Comparison of ENCODE assay signal across 8 cellular contexts in the genomic region with DNA sequence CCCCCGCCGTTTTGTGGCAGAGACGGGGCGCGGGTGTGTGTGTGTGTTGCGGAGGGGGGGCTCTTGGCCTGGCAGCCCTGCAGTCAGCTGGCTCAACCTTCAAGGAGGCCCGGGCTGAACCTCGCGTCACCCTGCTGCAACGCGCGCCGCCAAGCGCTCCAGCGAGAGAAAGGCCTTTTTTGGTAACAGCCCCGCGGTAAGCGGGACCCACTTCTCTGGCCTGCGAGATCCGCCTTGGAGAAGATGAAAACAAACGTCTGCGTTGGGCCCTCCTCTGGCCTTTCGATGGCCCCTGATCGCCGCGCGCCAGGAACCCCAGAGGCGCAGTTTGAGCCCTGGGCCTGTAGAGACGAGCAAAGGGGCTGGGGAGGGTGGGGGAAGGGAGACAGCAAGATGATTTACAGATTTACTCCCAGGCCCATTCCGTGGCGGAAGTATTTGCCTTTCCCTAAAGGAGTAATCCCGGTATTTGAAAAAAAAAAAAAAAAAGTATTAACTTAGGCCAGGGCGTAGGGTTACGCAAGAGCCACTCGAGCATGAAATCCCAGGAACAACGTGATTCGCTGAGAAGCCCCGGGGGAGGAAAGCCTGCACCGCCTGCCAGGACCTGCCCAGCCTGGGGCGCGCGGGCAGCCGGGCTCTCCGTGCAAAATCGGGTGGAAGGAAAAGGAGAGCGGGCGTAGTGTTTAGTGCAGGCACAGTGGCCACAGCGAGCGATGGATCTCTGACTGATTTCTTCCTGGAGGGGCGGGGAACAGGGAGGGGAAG. TPM values are rescaled to one million over a fixed set of nuclear protein-coding genes. Genes with fewer than 3 reads are reported as not detected.
DNase-seq lines count a peak whose midpoint lies in the region; ATAC-seq and TF ChIP-seq lines count a peak whose summit lies in the region.

No MANE protein-coding gene starts in this region.

- H3K27ac Mint-ChIP-seq in WTC11 = peak overlapping the region; percentile 99

- CTCF ChIA-PET in WTC11 (lab: Charles Lee) = interaction anchor here (0.8 to 2.7 kb wide), 7 partner anchors 9 to 120 kb away, joined by 3 to 18 read pairs (median 4); no protein-coding TSS in a partner anchor

- DNase-seq in DMS153 treated with DMSO at 0.1 percent for 48 hours (lab: John Stamatoyannopoulos, UW; ENCODE audit: unreplicated experiment) = peak; percentile 96
- DNase-seq in NCI-H2227 (lab: John Stamatoyannopoulos, UW; ENCODE audit: unreplicated experiment) = peak; percentile 87
- peak; percentile 77 for DNase-seq in WTC11 (ENCODE audit: low spot score)
- peak; percentile 70 for DNase-seq in central memory CD4-positive, alpha-beta T cell
- peak; percentile 95 for DNase-seq in islet precursor cell
- peak; percentile 55 to 75 for DNase-seq in stimulated activated CD4-positive, alpha-beta T cell treated with anti-CD3 and anti-CD28 coated beads, Interleukin-12 subunit alpha, Interleukin-12 subunit beta, amount 100 ng/mL, for 24 hours (ENCODE audit: low read depth in 2 of 2)

- ATAC-seq in HG03025 (IDR thresholded peaks at IDR 0.05; ENCODE audit: low FRiP score, unreplicated experiment) (peak; percentile 23), WTC11 (peak; percentile 18), GM21367 (IDR thresholded peaks at IDR 0.05; ENCODE audit: unreplicated experiment) (no peak)

- H3K9me3 Mint-ChIP-seq in WTC11 = no peaks in the 10 kb centered on the region

- H3K27me3 Mint-ChIP-seq in WTC11 (ENCODE audit: low read depth) = peaks cover 4% of the 10 kb centered on the region

- TF ChIP-seq CTCF in WTC11 (IDR thresholded peaks at IDR 0.05) = no peak

- POLR2A ChIA-PET in WTC11 (lab: Charles Lee) = interaction anchor here (0.6 to 2.5 kb wide), 11 partner anchors 9 to 723 kb away, joined by 3 to 24 read pairs (median 3); no protein-coding TSS in a partner anchor

- H3K4me3 Mint-ChIP-seq in WTC11 = peak overlapping the region; percentile 71

- peaks cover 71% of the 10 kb centered on the region for H3K4me1 Mint-ChIP-seq in WTC11

- no peaks in the 10 kb centered on the region for H3K36me3 Mint-ChIP-seq in WTC11

TF ChIP-seq in WTC11, 78 proteins besides CTCF, POLR2A, EP300 and RAD21 (continues in another document):
- TF ChIP-seq, protein P1, sequence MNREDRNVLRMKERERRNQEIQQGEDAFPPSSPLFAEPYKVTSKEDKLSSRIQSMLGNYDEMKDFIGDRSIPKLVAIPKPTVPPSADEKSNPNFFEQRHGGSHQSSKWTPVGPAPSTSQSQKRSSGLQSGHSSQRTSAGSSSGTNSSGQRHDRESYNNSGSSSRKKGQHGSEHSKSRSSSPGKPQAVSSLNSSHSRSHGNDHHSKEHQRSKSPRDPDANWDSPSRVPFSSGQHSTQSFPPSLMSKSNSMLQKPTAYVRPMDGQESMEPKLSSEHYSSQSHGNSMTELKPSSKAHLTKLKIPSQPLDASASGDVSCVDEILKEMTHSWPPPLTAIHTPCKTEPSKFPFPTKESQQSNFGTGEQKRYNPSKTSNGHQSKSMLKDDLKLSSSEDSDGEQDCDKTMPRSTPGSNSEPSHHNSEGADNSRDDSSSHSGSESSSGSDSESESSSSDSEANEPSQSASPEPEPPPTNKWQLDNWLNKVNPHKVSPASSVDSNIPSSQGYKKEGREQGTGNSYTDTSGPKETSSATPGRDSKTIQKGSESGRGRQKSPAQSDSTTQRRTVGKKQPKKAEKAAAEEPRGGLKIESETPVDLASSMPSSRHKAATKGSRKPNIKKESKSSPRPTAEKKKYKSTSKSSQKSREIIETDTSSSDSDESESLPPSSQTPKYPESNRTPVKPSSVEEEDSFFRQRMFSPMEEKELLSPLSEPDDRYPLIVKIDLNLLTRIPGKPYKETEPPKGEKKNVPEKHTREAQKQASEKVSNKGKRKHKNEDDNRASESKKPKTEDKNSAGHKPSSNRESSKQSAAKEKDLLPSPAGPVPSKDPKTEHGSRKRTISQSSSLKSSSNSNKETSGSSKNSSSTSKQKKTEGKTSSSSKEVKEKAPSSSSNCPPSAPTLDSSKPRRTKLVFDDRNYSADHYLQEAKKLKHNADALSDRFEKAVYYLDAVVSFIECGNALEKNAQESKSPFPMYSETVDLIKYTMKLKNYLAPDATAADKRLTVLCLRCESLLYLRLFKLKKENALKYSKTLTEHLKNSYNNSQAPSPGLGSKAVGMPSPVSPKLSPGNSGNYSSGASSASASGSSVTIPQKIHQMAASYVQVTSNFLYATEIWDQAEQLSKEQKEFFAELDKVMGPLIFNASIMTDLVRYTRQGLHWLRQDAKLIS (CRISPR knock-in tag; IDR thresholded peaks at IDR 0.05; ENCODE audit: borderline replicate concordance) = peak; percentile 8; the same call in 1 of the 2 replicates
- TF ChIP-seq, protein P2, sequence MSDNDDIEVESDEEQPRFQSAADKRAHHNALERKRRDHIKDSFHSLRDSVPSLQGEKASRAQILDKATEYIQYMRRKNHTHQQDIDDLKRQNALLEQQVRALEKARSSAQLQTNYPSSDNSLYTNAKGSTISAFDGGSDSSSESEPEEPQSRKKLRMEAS (CRISPR knock-in tag; IDR thresholded peaks at IDR 0.05) = peak; percentile 60; the same call in 1 of the 2 replicates
- peak; percentile 76 for TF ChIP-seq ZNF317 (CRISPR knock-in tag; IDR thresholded peaks at IDR 0.05; ENCODE audit: borderline replicate concordance, low read depth)
- 0 out of 2 replicates have a peak, but pooled peaks have one; percentile 15 for TF ChIP-seq RELA (CRISPR knock-in tag; IDR thresholded peaks at IDR 0.05; ENCODE audit: borderline replicate concordance)
- no peak for TF ChIP-seq JUN (CRISPR knock-in tag; IDR thresholded peaks at IDR 0.05)
- TF ChIP-seq, protein P3, sequence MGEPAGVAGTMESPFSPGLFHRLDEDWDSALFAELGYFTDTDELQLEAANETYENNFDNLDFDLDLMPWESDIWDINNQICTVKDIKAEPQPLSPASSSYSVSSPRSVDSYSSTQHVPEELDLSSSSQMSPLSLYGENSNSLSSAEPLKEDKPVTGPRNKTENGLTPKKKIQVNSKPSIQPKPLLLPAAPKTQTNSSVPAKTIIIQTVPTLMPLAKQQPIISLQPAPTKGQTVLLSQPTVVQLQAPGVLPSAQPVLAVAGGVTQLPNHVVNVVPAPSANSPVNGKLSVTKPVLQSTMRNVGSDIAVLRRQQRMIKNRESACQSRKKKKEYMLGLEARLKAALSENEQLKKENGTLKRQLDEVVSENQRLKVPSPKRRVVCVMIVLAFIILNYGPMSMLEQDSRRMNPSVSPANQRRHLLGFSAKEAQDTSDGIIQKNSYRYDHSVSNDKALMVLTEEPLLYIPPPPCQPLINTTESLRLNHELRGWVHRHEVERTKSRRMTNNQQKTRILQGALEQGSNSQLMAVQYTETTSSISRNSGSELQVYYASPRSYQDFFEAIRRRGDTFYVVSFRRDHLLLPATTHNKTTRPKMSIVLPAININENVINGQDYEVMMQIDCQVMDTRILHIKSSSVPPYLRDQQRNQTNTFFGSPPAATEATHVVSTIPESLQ (CRISPR knock-in tag; IDR thresholded peaks at IDR 0.05) = 0 out of 2 replicates have a peak, but pooled peaks have one; percentile 16
- TF ChIP-seq, protein P4, sequence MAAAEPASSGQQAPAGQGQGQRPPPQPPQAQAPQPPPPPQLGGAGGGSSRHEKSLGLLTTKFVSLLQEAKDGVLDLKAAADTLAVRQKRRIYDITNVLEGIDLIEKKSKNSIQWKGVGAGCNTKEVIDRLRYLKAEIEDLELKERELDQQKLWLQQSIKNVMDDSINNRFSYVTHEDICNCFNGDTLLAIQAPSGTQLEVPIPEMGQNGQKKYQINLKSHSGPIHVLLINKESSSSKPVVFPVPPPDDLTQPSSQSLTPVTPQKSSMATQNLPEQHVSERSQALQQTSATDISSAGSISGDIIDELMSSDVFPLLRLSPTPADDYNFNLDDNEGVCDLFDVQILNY (CRISPR knock-in tag; IDR thresholded peaks at IDR 0.05) = 0 out of 2 replicates have a peak, but pooled peaks have one; percentile 33
- peak; percentile 74 for TF ChIP-seq ZNF423 (CRISPR knock-in tag; IDR thresholded peaks at IDR 0.05)
- TF ChIP-seq, protein P5, sequence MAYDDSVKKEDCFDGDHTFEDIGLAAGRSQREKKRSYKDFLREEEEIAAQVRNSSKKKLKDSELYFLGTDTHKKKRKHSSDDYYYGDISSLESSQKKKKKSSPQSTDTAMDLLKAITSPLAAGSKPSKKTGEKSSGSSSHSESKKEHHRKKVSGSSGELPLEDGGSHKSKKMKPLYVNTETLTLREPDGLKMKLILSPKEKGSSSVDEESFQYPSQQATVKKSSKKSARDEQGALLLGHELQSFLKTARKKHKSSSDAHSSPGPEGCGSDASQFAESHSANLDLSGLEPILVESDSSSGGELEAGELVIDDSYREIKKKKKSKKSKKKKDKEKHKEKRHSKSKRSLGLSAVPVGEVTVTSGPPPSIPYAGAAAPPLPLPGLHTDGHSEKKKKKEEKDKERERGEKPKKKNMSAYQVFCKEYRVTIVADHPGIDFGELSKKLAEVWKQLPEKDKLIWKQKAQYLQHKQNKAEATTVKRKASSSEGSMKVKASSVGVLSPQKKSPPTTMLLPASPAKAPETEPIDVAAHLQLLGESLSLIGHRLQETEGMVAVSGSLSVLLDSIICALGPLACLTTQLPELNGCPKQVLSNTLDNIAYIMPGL (CRISPR knock-in tag; IDR thresholded peaks at IDR 0.05) = 0 out of 2 replicates have a peak, but pooled peaks have one; percentile 37
- peak; percentile 69; the same call in 1 of the 2 replicates for TF ChIP-seq KAT7 (CRISPR knock-in tag; IDR thresholded peaks at IDR 0.05; ENCODE audit: borderline replicate concordance)
- TF ChIP-seq ESRRA (CRISPR knock-in tag; IDR thresholded peaks at IDR 0.05; ENCODE audit: borderline replicate concordance) = peak; percentile 51; the same call in 1 of the 2 replicates
- TF ChIP-seq, protein P6, sequence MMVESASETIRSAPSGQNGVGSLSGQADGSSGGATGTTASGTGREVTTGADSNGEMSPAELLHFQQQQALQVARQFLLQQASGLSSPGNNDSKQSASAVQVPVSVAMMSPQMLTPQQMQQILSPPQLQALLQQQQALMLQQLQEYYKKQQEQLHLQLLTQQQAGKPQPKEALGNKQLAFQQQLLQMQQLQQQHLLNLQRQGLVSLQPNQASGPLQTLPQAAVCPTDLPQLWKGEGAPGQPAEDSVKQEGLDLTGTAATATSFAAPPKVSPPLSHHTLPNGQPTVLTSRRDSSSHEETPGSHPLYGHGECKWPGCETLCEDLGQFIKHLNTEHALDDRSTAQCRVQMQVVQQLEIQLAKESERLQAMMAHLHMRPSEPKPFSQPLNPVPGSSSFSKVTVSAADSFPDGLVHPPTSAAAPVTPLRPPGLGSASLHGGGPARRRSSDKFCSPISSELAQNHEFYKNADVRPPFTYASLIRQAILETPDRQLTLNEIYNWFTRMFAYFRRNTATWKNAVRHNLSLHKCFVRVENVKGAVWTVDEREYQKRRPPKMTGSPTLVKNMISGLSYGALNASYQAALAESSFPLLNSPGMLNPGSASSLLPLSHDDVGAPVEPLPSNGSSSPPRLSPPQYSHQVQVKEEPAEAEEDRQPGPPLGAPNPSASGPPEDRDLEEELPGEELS (CRISPR knock-in tag; IDR thresholded peaks at IDR 0.05) = no peak
- TF ChIP-seq FOXP1 (CRISPR knock-in tag; IDR thresholded peaks at IDR 0.05; ENCODE audit: borderline replicate concordance) = no peak

RNA-seq across cellular contexts. Expression of a gene that starts 4.5 kb away (rescaled TPM):
- total RNA-seq in WTC11 (2021) = 106 to 126 TPM (median 110 TPM) in 3 replicates
